Comparison of ENCODE assay signal across 9 cellular contexts in the genomic region with DNA sequence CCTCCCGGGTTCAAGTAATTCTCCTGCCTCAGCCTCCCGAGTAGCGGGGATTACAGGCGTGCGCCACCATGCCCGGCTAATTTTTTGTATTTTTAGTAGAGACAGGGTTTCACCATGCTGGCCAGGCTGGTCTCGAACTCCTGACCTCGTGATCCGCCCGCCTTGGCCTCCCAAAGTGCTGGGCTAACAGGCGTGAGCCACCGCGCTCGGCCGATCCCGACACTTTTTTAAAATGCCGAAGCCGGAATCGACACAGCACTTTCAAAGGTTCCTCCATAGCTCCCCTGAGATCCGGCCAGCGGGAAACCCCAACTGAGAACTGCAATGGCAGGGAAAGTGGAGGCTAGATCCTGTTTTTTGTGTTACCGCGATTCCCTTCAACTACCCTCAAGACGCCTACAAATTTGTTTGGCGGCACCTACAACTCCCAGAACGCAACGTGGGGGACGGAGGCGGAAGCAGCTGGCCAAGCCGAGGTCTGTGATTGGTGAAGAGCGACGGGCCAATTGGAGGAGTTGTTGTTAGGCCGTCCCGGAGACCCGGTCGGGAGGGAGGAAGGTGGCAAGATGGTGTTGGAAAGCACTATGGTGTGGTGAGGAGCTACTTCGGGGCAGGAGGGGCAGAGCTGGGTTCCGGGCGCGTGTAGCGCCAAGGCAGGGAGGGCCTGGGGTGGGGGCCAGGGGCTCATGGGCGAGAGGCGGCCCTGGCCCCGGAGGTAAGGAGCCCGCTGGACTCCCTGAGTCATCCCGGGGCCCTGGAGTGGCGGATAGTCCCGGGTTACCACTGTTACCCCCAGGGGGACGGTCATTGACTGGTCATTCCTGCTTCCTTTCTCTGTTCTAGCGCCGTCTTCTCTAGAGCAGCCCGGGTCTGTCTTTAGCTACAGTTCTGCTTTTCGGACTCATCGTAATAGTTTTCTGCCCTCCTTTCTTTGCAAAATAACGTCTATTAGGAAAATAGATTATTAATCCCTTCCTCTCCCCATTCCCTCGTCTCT. TPM values are rescaled to one million over a fixed set of nuclear protein-coding genes. Genes with fewer than 3 reads are reported as not detected.
A peak's percentile ranks its signal among the peaks of the same experiment; 100 is the strongest.
DNase-seq lines count a peak whose midpoint lies in the region; ATAC-seq, FAIRE-seq and TF ChIP-seq lines count a peak whose summit lies in the region.
"Had no signal": no experiment of that assay in that cellular context is flagged by ENCODE, and none has a peak within 500 bp of the region (broad histone marks: within the 10 kb centered on the region; RNA-seq: fewer than 3 reads in every experiment).

TSS of gene PSMD4 (plus strand) at position 518 of the 997 bp plus-strand sequence. CDS start at position 567, 49 bp downstream.

- no peaks in the 10 kb centered on the region for H3K9me3 ChIP-seq in keratinocyte (ENCODE audit: control insufficient read depth, low read depth, low read length)

- DNase-seq in AG09319 (ENCODE audit: extremely low read depth, low read depth), result peak; percentile 92
- DNase-seq in NCI-H460 (ENCODE audit: extremely low read depth, low read depth), result peak; percentile 99
- DNase-seq in activated CD4-positive, CD25-positive, alpha-beta regulatory T cell treated with anti-CD3 and anti-CD28 coated beads, Interleukin-2, amount 50 U/mL, for 72 hours, result peak; percentile 89
- DNase-seq in cerebellar nuclear complex (lab: John Stamatoyannopoulos, UW), result peak; percentile 31 to 94
- DNase-seq in keratinocyte (ENCODE audit: low read depth, low spot score), result peak; percentile 78
- DNase-seq in stimulated activated CD4-positive, alpha-beta T cell treated with anti-CD3 and anti-CD28 coated beads, Interleukin-15, amount 100 ng/mL, for 1 hour (ENCODE audit: low read depth in 1 of 2, low spot score in 1 of 2), result peak; percentile 81 to 82

- no peaks in the 10 kb centered on the region for H3K27me3 ChIP-seq in keratinocyte (ENCODE audit: control insufficient read depth, extremely low read depth, insufficient read depth, low read length)

- peaks cover 4% of the 10 kb centered on the region for H3K9me1 ChIP-seq in keratinocyte (ENCODE audit: control insufficient read depth, extremely low read depth, insufficient read depth, low read length)

- peaks cover 43% of the 10 kb centered on the region for H3K79me2 ChIP-seq in keratinocyte (ENCODE audit: control insufficient read depth, insufficient read depth, low read length)

- peak within 1 kb of the TSS; percentile 92 for H3K9ac ChIP-seq in keratinocyte (ENCODE audit: control insufficient read depth, extremely low read depth, insufficient read depth, low read length)

- H3K4me1 ChIP-seq in keratinocyte (ENCODE audit: control insufficient read depth, extremely low read depth, insufficient read depth, low read length), result peaks cover 14% of the 10 kb centered on the region

- peak within 1 kb of the TSS; percentile 66 to 89 (median 74) for H3K4me3 ChIP-seq in keratinocyte (ENCODE audit: control insufficient read depth in 2 of 3, extremely low read depth in 1 of 3, insufficient read depth in 2 of 3, low read depth in 1 of 3, low read length in 3 of 3)

- no peak for TF ChIP-seq CTCF in AG09319 (IDR thresholded peaks at IDR 0.05; ENCODE audit: low read depth, low read length)
- TF ChIP-seq CTCF in keratinocyte (optimal IDR thresholded peaks at IDR 0.05 in 1 of 3, IDR thresholded peaks at IDR 0.05 in 1 of 3, conservative IDR thresholded peaks at IDR 0.05 in 1 of 3; ENCODE audit: extremely low read depth in 1 of 3, insufficient read depth in 2 of 3, low read length in 3 of 3), result no peak

- H3K4me2 ChIP-seq in keratinocyte (ENCODE audit: control insufficient read depth, extremely low read depth, insufficient read depth, low read depth, low read length), result peak within 1 kb of the TSS; percentile 84

- H2AFZ ChIP-seq in keratinocyte (ENCODE audit: control insufficient read depth, low read length), result peak within 1 kb of the TSS; percentile 95

- dilution Hi-C loops in keratinocyte (cut with MboI; ENCODE audit: extremely low pct_ligation_motif_present, low sequenced_read_pairs), result no loop called here

- H4K20me1 ChIP-seq in keratinocyte (ENCODE audit: control insufficient read depth, extremely low read depth, insufficient read depth, low read length), result peaks cover 5% of the 10 kb centered on the region

- peak within 1 kb of the TSS; percentile 87 for H3K27ac ChIP-seq in keratinocyte (ENCODE audit: control insufficient read depth, insufficient read depth, low read length)

- peaks cover 0 to 3% of the 10 kb centered on the region in 2 experiments for H3K36me3 ChIP-seq in keratinocyte (ENCODE audit: control insufficient read depth in 2 of 2, extremely low read depth in 1 of 2, insufficient read depth in 2 of 2, low read length in 2 of 2)

- peak; percentile 89 for ATAC-seq in GM19035 (IDR thresholded peaks at IDR 0.05; ENCODE audit: unreplicated experiment)
- ATAC-seq in HG03354 (IDR thresholded peaks at IDR 0.05; ENCODE audit: poor library complexity, severe bottlenecking, unreplicated experiment), result peak; percentile 96

- peak; percentile 71 for FAIRE-seq in keratinocyte (lab: Jason Lieb, UNC)
- FAIRE-seq: colon had no signal

RNA-seq across cellular contexts. Expression of gene PSMD4, which starts in this region (rescaled TPM):
- 216 and 237 TPM in 2 replicates for total RNA-seq in NCI-H460 (2014; rRNA removed; shearing (Covaris generic))
- 249 and 254 TPM in 2 replicates for polyA plus RNA-seq in NCI-H460 (2014; cell fraction: nucleus; rRNA removed)
- 195 to 223 TPM (median 219 TPM) in 3 replicates for polyA plus RNA-seq in keratinocyte
- 83.5 TPM for polyA plus RNA-seq in keratinocyte (2011; ENCODE audit: low read depth)
- polyA plus RNA-seq in keratinocyte (2011; cell fraction: cytosol; rRNA removed), result 161 and 185 TPM in 2 replicates
- polyA plus RNA-seq in keratinocyte (2011; cell fraction: nucleus; rRNA removed), result 161 and 166 TPM in 2 replicates
- polyA plus RNA-seq in keratinocyte (2012; ENCODE audit: low replicate concordance), result 117 and 196 TPM in 2 replicates
- polyA minus RNA-seq in keratinocyte, result 114 to 164 TPM (median 164 TPM) in 3 replicates
- polyA minus RNA-seq in keratinocyte (2011; cell fraction: cytosol; rRNA and poly(A)+ RNA removed), result 98.0 TPM
- polyA minus RNA-seq in keratinocyte (2011; cell fraction: nucleus; rRNA and poly(A)+ RNA removed), result 34.0 and 55.1 TPM in 2 replicates

Comparison
In these comparisons a context has a peak if more than half of its experiments do, and no peak if none do; other contexts are left out.
1. Peak in every context shown above with its lines: DNase-seq, ATAC-seq, H3K4me3 ChIP-seq and H3K27ac ChIP-seq.